Comparison of ENCODE assay signal across 29 cellular contexts in the genomic region with DNA sequence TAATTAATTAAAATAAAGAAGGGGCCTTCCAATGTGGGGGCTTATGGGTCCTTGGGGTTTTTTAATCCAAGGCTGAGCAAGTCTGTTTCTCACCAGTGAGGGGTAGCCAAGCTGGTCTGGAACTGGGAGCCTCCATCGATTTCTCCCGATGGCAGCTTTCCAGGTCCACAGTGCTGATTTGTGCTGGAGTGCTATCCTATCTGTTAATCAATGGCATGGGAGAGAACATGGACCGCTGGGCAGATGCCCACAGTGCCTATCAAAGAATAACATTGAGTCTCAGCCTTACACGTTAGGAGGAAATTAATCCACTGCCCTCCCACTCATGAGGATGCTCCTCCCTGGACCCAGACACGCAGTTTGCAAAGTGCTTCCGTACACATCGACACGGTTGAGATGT.
"Had no signal": no experiment of that assay in that cellular context is flagged by ENCODE, and none has a peak within 500 bp of the region (broad histone marks: within the 10 kb centered on the region; RNA-seq: fewer than 3 reads in every experiment).

No MANE protein-coding gene starts in this region.

- DNase-seq: activated B cell treated with CpG ODN at 0.5 μM for 24 hours; activated CD4-positive, alpha-beta T cell treated with anti-CD3 and anti-CD28 coated beads for 48 hours; activated CD4-positive, alpha-beta T cell treated with anti-CD3 and anti-CD28 coated beads, Interleukin-2, amount 50 U/mL, for 1 hour; activated CD4-positive, alpha-beta T cell treated with anti-CD3 and anti-CD28 coated beads, Interleukin-2, amount 50 U/mL, for 48 hours; activated CD8-positive, alpha-beta memory T cell treated with anti-CD3 and anti-CD28 coated beads for 24 hours; activated CD8-positive, alpha-beta T cell treated with anti-CD3 and anti-CD28 coated beads for 36 hours; activated effector memory CD4-positive, alpha-beta T cell treated with Interleukin-2 at 50 U/mL for 16 hours; activated gamma-delta T cell treated with Interleukin-2 at 50 U/mL for 16 hours; activated naive CD4-positive, alpha-beta T cell treated with anti-CD3 and anti-CD28 coated beads, Interleukin-2, amount 50 U/mL, for 16 hours; activated naive CD4-positive, alpha-beta T cell treated with Interleukin-2 at 50 U/mL for 16 hours; activated T-cell treated with anti-CD3 and anti-CD28 coated beads, Interleukin-2, amount 50 U/mL, for 4 hours; amniotic stem cell; anterior cingulate cortex; caudate nucleus; cortex of kidney; dermis blood vessel endothelial cell; effector CD4-positive, alpha-beta T cell; effector memory CD8-positive, alpha-beta T cell; erythroblast; foreskin keratinocyte; T-cell; T1000; WERI-Rb-1 had no signal

- ATAC-seq: activated CD4-positive, CD25-positive, alpha-beta regulatory T cell treated with anti-CD3 and anti-CD28 coated beads, Interleukin-2, amount 50 U/mL, for 24 hours; activated CD8-positive, alpha-beta T cell treated with anti-CD3 and anti-CD28 coated beads for 36 hours; activated T-cell treated with anti-CD3 and anti-CD28 coated beads, Interleukin-2, amount 50 U/mL, for 4 hours; activated T-helper 17 cell treated with anti-CD3 and anti-CD28 coated beads, Interleukin-2, amount 50 U/mL, for 72 hours; effector memory CD8-positive, alpha-beta T cell; foreskin keratinocyte; gastroesophageal sphincter; T-cell had no signal

- H3K4me1 ChIP-seq: foreskin keratinocyte, gastroesophageal sphincter had no signal

- H3K27me3 ChIP-seq: gastroesophageal sphincter had no signal

- H3K27ac ChIP-seq: esophagus muscularis mucosa, foreskin keratinocyte, gastroesophageal sphincter, WERI-Rb-1 had no signal

- H3K4me3 ChIP-seq: esophagus muscularis mucosa, gastroesophageal sphincter had no signal

- H3K36me3 ChIP-seq: esophagus muscularis mucosa, gastroesophageal sphincter, WERI-Rb-1 had no signal

- H3K9me3 ChIP-seq: esophagus muscularis mucosa, gastroesophageal sphincter had no signal

- FAIRE-seq: astrocyte, colon had no signal
